Comparison of ENCODE assay signal across 21 cellular contexts in the genomic region with DNA sequence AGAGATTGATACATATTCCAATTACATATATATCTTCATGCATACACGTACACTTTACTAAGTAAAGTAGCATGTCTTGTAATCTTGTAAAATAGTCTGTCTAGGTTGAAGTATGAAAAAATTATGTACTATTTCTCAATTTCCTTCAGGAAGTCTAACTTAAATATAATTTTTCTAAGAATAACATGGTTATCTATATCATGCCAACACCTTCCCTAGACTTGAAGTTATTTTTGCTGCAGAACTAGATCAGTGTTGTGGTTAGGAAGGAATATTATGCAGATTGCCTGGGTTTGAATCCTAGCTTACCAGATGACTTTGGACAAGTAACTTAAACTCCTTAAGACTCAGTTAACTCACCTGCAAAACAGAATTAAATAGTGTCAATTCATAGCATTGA.
DNase-seq lines count a peak whose midpoint lies in the region; ATAC-seq and TF ChIP-seq lines count a peak whose summit lies in the region.
"Had no signal": no experiment of that assay in that cellular context is flagged by ENCODE, and none has a peak within 500 bp of the region (broad histone marks: within the 10 kb centered on the region; RNA-seq: fewer than 3 reads in every experiment).

No MANE protein-coding gene starts in this region.

- ATAC-seq in HG03039 (IDR thresholded peaks at IDR 0.05; ENCODE audit: unreplicated experiment) (peak; percentile 6), GM18520 (IDR thresholded peaks at IDR 0.05; ENCODE audit: unreplicated experiment) (no peak)
- ATAC-seq in stimulated activated naive CD8-positive, alpha-beta T cell treated with anti-CD3 and anti-CD28 coated beads, Interleukin-15, amount 100 ng/mL, for 72 hours, result no peak
- ATAC-seq: activated CD8-positive, alpha-beta memory T cell treated with anti-CD3 and anti-CD28 coated beads, Interleukin-2, amount 10 ng/mL, durations not matched to agents 7 days and 5 days had no signal

- in situ Hi-C loops in mammary epithelial cell (cut with MboI; ENCODE audit: low sequenced_read_pairs in 2 of 2), result no loop called here

- H3K4me3 ChIP-seq in mammary epithelial cell (replicated peaks in 1 of 3; ENCODE audit: insufficient read depth in 1 of 3, low read depth in 2 of 3, low read length in 3 of 3), result no peak overlapping the region
- peak overlapping the region; percentile 52 for H3K4me3 ChIP-seq in OCI-LY3 (ENCODE audit: low read length)
- H3K4me3 ChIP-seq in foreskin fibroblast (ENCODE audit: low read depth in 1 of 2, low read length in 2 of 2), result no peak overlapping the region
- H3K4me3 ChIP-seq: adrenal gland, PC-9, SJCRH30, tibial nerve had no signal

- no peak overlapping the region for H3K27ac ChIP-seq in mammary epithelial cell (ENCODE audit: insufficient read depth, low read depth, low read length)
- H3K27ac ChIP-seq in OCI-LY3 (ENCODE audit: low read length), result peak overlapping the region; percentile 68
- H3K27ac ChIP-seq: adrenal gland, C4-2B, PC-9, SJCRH30, tibial nerve had no signal

- H3K4me1 ChIP-seq in mammary epithelial cell (ENCODE audit: insufficient read depth, low read length), result peaks cover 7% of the 10 kb centered on the region
- peaks cover 28% of the 10 kb centered on the region for H3K4me1 ChIP-seq in OCI-LY3 (ENCODE audit: low read length)
- H3K4me1 ChIP-seq: adrenal gland, tibial nerve had no signal

- BruUV-seq in mammary epithelial cell (replicated peaks; lab: Mats Ljungman, UMichigan) (no TSS peak), MCF 10A (replicated peaks; lab: Mats Ljungman, UMichigan) (no TSS peak)

- intact Hi-C loops in mammary epithelial cell (cut with micrococcal nuclease) (no loop called here), MCF 10A (cut with micrococcal nuclease) (no loop called here)

- CTCF ChIA-PET in mammary epithelial cell (lab: Charles Lee; ENCODE audit: low non-redundant PET), result no interaction called here
- CTCF ChIA-PET in MCF 10A (lab: Yijun Ruan, JAX), result interaction anchor here (1.0 to 1.2 kb wide), 2 partner anchors 8 to 11 kb away, joined by 3 read pairs; no protein-coding TSS in a partner anchor

- dilution Hi-C loops in mammary epithelial cell (cut with HindIII; ENCODE audit: low sequenced_read_pairs), result no loop called here

- H3K27ac Mint-ChIP-seq in MCF 10A (ENCODE audit: low read depth, unreplicated experiment), result no peak overlapping the region
- no peak overlapping the region for H3K27ac Mint-ChIP-seq in stimulated activated naive CD8-positive, alpha-beta T cell treated with anti-CD3 and anti-CD28 coated beads, Interleukin-15, amount 100 ng/mL, for 72 hours
- H3K27ac Mint-ChIP-seq: activated CD8-positive, alpha-beta memory T cell treated with anti-CD3 and anti-CD28 coated beads, Interleukin-2, amount 10 ng/mL, durations not matched to agents 7 days and 5 days; nephron progenitor cell had no signal

- no peaks in the 10 kb centered on the region for H3K36me3 ChIP-seq in mammary epithelial cell (ENCODE audit: insufficient read depth, low read length)
- H3K36me3 ChIP-seq in OCI-LY3 (replicated peaks; ENCODE audit: low read depth, low read length), result no peaks in the 10 kb centered on the region
- H3K36me3 ChIP-seq: adrenal gland, SJCRH30, tibial nerve had no signal

- H3K9ac ChIP-seq in mammary epithelial cell (ENCODE audit: insufficient read depth, low read length), result no peak overlapping the region
- peak overlapping the region; percentile 5; the same call in 1 of the 2 replicates for H3K9ac ChIP-seq in OCI-LY3 (ENCODE audit: low read length)

- H3K27me3 Mint-ChIP-seq in MCF 10A (ENCODE audit: insufficient read depth, unreplicated experiment), result no peaks in the 10 kb centered on the region
- peaks cover 8% of the 10 kb centered on the region for H3K27me3 Mint-ChIP-seq in stimulated activated naive CD8-positive, alpha-beta T cell treated with anti-CD3 and anti-CD28 coated beads, Interleukin-15, amount 100 ng/mL, for 72 hours
- H3K27me3 Mint-ChIP-seq: activated CD8-positive, alpha-beta memory T cell treated with anti-CD3 and anti-CD28 coated beads, Interleukin-2, amount 10 ng/mL, durations not matched to agents 7 days and 5 days had no signal

- H3K79me2 ChIP-seq in mammary epithelial cell (ENCODE audit: insufficient read depth, low read length) (no peaks in the 10 kb centered on the region), OCI-LY3 (ENCODE audit: low read length) (no peaks in the 10 kb centered on the region)

- H2AFZ ChIP-seq in mammary epithelial cell (ENCODE audit: low read depth, low read length) (peak overlapping the region; percentile 23), OCI-LY3 (ENCODE audit: low read depth, low read length) (peak overlapping the region; percentile 95; the same call in 1 of the 2 replicates)
- H2AFZ ChIP-seq: PC-9 had no signal

- no peak overlapping the region for H3K4me3 Mint-ChIP-seq in MCF 10A (ENCODE audit: unreplicated experiment)
- no peak overlapping the region for H3K4me3 Mint-ChIP-seq in stimulated activated naive CD8-positive, alpha-beta T cell treated with anti-CD3 and anti-CD28 coated beads, Interleukin-15, amount 100 ng/mL, for 72 hours
- H3K4me3 Mint-ChIP-seq: activated CD8-positive, alpha-beta memory T cell treated with anti-CD3 and anti-CD28 coated beads, Interleukin-2, amount 10 ng/mL, durations not matched to agents 7 days and 5 days; nephron progenitor cell had no signal

- H3K9me3 ChIP-seq in mammary epithelial cell (replicated peaks; ENCODE audit: insufficient read depth, low read length), result no peaks in the 10 kb centered on the region
- H3K9me3 ChIP-seq in OCI-LY3 (ENCODE audit: insufficient read depth, low read length), result no peaks in the 10 kb centered on the region
- H3K9me3 ChIP-seq: adrenal gland, SJCRH30, tibial nerve had no signal

- no peaks in the 10 kb centered on the region for H3K36me3 Mint-ChIP-seq in MCF 10A (ENCODE audit: insufficient read depth, unreplicated experiment)
- H3K36me3 Mint-ChIP-seq: activated CD8-positive, alpha-beta memory T cell treated with anti-CD3 and anti-CD28 coated beads, Interleukin-2, amount 10 ng/mL, durations not matched to agents 7 days and 5 days had no signal

- POLR2A ChIA-PET in MCF 10A (lab: Yijun Ruan, JAX), result no interaction called here

- H4K20me1 ChIP-seq in mammary epithelial cell (ENCODE audit: insufficient read depth, low read length), result no peaks in the 10 kb centered on the region
- H4K20me1 ChIP-seq in OCI-LY3 (ENCODE audit: insufficient read depth, low read length), result no peaks in the 10 kb centered on the region

- WGBS in mammary epithelial cell (ENCODE audit: low coverage, missing lambda C conversion rate), result 100% methylated on average over 1 of the region's 1 CpG

- no peak overlapping the region for H3K4me2 ChIP-seq in mammary epithelial cell (ENCODE audit: insufficient read depth, low read depth, low read length)
- H3K4me2 ChIP-seq in OCI-LY3 (ENCODE audit: low read length), result peak overlapping the region; percentile 79
- H3K4me2 ChIP-seq: PC-9 had no signal

- H3K27me3 ChIP-seq in mammary epithelial cell (ENCODE audit: insufficient read depth, low read length) (no peaks in the 10 kb centered on the region), OCI-LY3 (ENCODE audit: low read depth, low read length) (no peaks in the 10 kb centered on the region)
- H3K27me3 ChIP-seq: adrenal gland, SJCRH30, tibial nerve had no signal

- DNase-seq in mammary epithelial cell (no peak), MCF 10A (ENCODE audit: unreplicated experiment) (no peak), COLO829 (ENCODE audit: low spot score) (no peak), foreskin fibroblast (no peak)
- DNase-seq in stimulated activated naive CD8-positive, alpha-beta T cell treated with anti-CD3 and anti-CD28 coated beads, Interleukin-15, amount 100 ng/mL, for 72 hours, result no peak
- DNase-seq: activated CD4-positive, CD25-positive, alpha-beta regulatory T cell treated with anti-CD3 and anti-CD28 coated beads, Interleukin-2, amount 50 U/mL, for 72 hours; activated CD8-positive, alpha-beta memory T cell treated with anti-CD3 and anti-CD28 coated beads, Interleukin-2, amount 10 ng/mL, durations not matched to agents 7 days and 5 days; NCI-H2029; nephron progenitor cell; PC-9; retina; stimulated activated CD4-positive, alpha-beta T cell treated with anti-CD3 and anti-CD28 coated beads, Interleukin-15, amount 100 ng/mL, for 24 hours; stimulated activated naive CD4-positive, alpha-beta T cell; T-helper 9 cell had no signal

- TF ChIP-seq CTCF in mammary epithelial cell (conservative IDR thresholded peaks at IDR 0.05 in 1 of 2, IDR thresholded peaks at IDR 0.05 in 1 of 2; ENCODE audit: extremely low read depth in 1 of 2, insufficient read depth in 1 of 2, low read depth in 1 of 2, low read length in 2 of 2), result no peak
- no peak for TF ChIP-seq CTCF in MCF 10A (IDR thresholded peaks at IDR 0.05; ENCODE audit: unreplicated experiment)
- no peak for TF ChIP-seq CTCF in OCI-LY3 (IDR thresholded peaks at IDR 0.05; ENCODE audit: low read depth, low read length)
- TF ChIP-seq CTCF in foreskin fibroblast (IDR thresholded peaks at IDR 0.05; ENCODE audit: low read depth, low read length), result no peak

- H3K9me3 Mint-ChIP-seq in MCF 10A (ENCODE audit: unreplicated experiment), result no peaks in the 10 kb centered on the region
- H3K9me3 Mint-ChIP-seq in stimulated activated naive CD8-positive, alpha-beta T cell treated with anti-CD3 and anti-CD28 coated beads, Interleukin-15, amount 100 ng/mL, for 72 hours, result no peaks in the 10 kb centered on the region
- H3K9me3 Mint-ChIP-seq: nephron progenitor cell had no signal

- no peaks in the 10 kb centered on the region for H3K4me1 Mint-ChIP-seq in MCF 10A (ENCODE audit: insufficient read depth, unreplicated experiment)
- no peaks in the 10 kb centered on the region for H3K4me1 Mint-ChIP-seq in stimulated activated naive CD8-positive, alpha-beta T cell treated with anti-CD3 and anti-CD28 coated beads, Interleukin-15, amount 100 ng/mL, for 72 hours
- H3K4me1 Mint-ChIP-seq: activated CD8-positive, alpha-beta memory T cell treated with anti-CD3 and anti-CD28 coated beads, Interleukin-2, amount 10 ng/mL, durations not matched to agents 7 days and 5 days; nephron progenitor cell had no signal
